ENCODE assay signal across 17 cellular contexts in the genomic region with DNA sequence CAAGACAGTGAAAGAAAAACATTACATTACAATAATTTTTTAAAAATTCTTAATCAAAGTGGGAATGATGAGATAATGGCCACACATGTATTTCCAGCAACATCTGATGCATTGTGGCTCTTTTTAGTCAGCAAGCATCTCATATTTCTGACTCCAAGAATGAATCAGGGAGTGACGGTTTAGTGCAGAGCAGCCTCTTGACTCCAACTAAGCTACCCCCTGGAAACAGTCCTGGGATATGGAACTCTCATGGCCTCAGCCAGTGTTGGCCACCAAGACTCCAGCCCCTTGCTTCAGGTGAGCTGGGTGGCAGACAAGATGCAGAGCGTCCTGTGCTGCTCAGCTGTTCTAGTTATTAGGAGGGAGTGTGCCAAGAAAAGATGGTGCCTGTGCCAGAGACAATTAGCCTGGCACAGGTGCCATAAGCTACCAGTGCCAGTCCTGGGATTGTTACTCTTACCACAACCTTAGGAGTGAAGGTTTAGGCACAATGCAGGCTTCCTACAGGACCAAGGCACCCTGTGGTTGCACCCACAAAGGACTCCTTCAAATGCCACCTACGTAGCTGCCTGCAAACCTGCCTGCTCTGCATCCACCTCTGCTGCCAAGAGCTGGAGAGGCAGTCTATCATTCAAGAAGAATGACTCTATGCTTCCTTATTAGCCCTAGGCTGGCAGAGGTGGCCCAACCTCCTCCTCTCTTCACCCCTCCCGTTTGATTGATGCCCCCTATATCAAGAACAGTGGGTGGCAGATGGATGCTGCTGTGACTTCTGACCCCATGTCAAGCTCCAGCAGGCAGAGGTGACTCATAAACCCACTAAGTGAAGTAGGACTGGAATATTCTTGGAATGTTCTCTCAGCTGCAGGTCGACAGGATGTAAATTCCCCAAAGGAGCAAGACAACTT. TPM values are rescaled to one million over a fixed set of nuclear protein-coding genes. Genes with fewer than 3 reads are reported as not detected.
DNase-seq lines count a peak whose midpoint lies in the region; ATAC-seq and TF ChIP-seq lines count a peak whose summit lies in the region.
"Had no signal": no experiment of that assay in that cellular context is flagged by ENCODE, and none has a peak within 500 bp of the region (broad histone marks: within the 10 kb centered on the region; RNA-seq: fewer than 3 reads in every experiment).

No MANE protein-coding gene starts in this region.

- no TSS peak for BruUV-seq in mammary epithelial cell (replicated peaks; lab: Mats Ljungman, UMichigan)

- TF ChIP-seq CTCF in mammary epithelial cell (conservative IDR thresholded peaks at IDR 0.05 in 1 of 2, IDR thresholded peaks at IDR 0.05 in 1 of 2; ENCODE audit: extremely low read depth in 1 of 2, insufficient read depth in 1 of 2, low read depth in 1 of 2, low read length in 2 of 2), result no peak
- no peak for TF ChIP-seq CTCF in kidney epithelial cell (IDR thresholded peaks at IDR 0.05; ENCODE audit: insufficient read depth, low read length, poor library complexity, severe bottlenecking)

- no peak overlapping the region for H3K27ac Mint-ChIP-seq in activated CD8-positive, alpha-beta memory T cell treated with anti-CD3 and anti-CD28 coated beads, Interleukin-2, amount 10 ng/mL, durations not matched to agents 7 days and 5 days
- H3K27ac Mint-ChIP-seq: CD14-positive monocyte, natural killer cell had no signal

- H3K4me3 Mint-ChIP-seq in activated CD8-positive, alpha-beta memory T cell treated with anti-CD3 and anti-CD28 coated beads, Interleukin-2, amount 10 ng/mL, durations not matched to agents 7 days and 5 days, result no peak overlapping the region
- H3K4me3 Mint-ChIP-seq: CD14-positive monocyte, natural killer cell had no signal

- H3K9me3 ChIP-seq in mammary epithelial cell (replicated peaks; ENCODE audit: insufficient read depth, low read length), result no peaks in the 10 kb centered on the region
- H3K9me3 ChIP-seq: spleen, vagina had no signal

- dilution Hi-C loops in mammary epithelial cell (cut with HindIII; ENCODE audit: low sequenced_read_pairs), result no loop called here

- no peaks in the 10 kb centered on the region for H3K36me3 ChIP-seq in mammary epithelial cell (ENCODE audit: insufficient read depth, low read length)
- H3K36me3 ChIP-seq in kidney epithelial cell (ENCODE audit: control insufficient read depth, insufficient read depth, low read length), result no peaks in the 10 kb centered on the region
- H3K36me3 ChIP-seq: vagina had no signal

- no peaks in the 10 kb centered on the region for H3K9me3 Mint-ChIP-seq in activated CD8-positive, alpha-beta memory T cell treated with anti-CD3 and anti-CD28 coated beads, Interleukin-2, amount 10 ng/mL, durations not matched to agents 7 days and 5 days (ENCODE audit: low read depth)

- in situ Hi-C loops in Caki2 (cut with HindIII; ENCODE audit: low pct_unique_long_range_greater_than_20kb, low sequenced_read_pairs) (no loop called here), mammary epithelial cell (cut with MboI; ENCODE audit: low sequenced_read_pairs in 2 of 2) (no loop called here)

- 11% methylated on average over 5 of the region's 5 CpGs for WGBS in mammary epithelial cell (ENCODE audit: low coverage, missing lambda C conversion rate)

- no peaks in the 10 kb centered on the region for H3K36me3 Mint-ChIP-seq in activated CD8-positive, alpha-beta memory T cell treated with anti-CD3 and anti-CD28 coated beads, Interleukin-2, amount 10 ng/mL, durations not matched to agents 7 days and 5 days
- H3K36me3 Mint-ChIP-seq: CD14-positive monocyte, natural killer cell had no signal

- DNase-seq in Caki2 (ENCODE audit: low read depth), result peak; percentile 85
- peak; percentile 90 for DNase-seq in LHCN-M2 (ENCODE audit: low read depth)
- DNase-seq in mammary epithelial cell, result peak; percentile 70
- peak; percentile 83 for DNase-seq in kidney epithelial cell (ENCODE audit: low read depth)
- no peak for DNase-seq in activated CD8-positive, alpha-beta memory T cell treated with anti-CD3 and anti-CD28 coated beads, Interleukin-2, amount 10 ng/mL, durations not matched to agents 7 days and 5 days
- no peak for DNase-seq in HEK293T (ENCODE audit: extremely low spot score)
- DNase-seq in activated naive CD4-positive, alpha-beta T cell treated with Interleukin-2 at 50 U/mL for 16 hours, result no peak
- DNase-seq: amygdala, KG1, natural killer cell, NCI-H2171 treated with DMSO at 0.1 percent for 48 hours, PC-3, spleen had no signal

- no peak overlapping the region for H3K27ac ChIP-seq in mammary epithelial cell (ENCODE audit: insufficient read depth, low read depth, low read length)
- H3K27ac ChIP-seq: spleen, vagina, VCaP had no signal

- H3K27me3 ChIP-seq in mammary epithelial cell (ENCODE audit: insufficient read depth, low read length) (no peaks in the 10 kb centered on the region), kidney epithelial cell (ENCODE audit: control insufficient read depth, insufficient read depth, low read length) (no peaks in the 10 kb centered on the region)
- H3K27me3 ChIP-seq: spleen, vagina had no signal

- H3K4me1 Mint-ChIP-seq in activated CD8-positive, alpha-beta memory T cell treated with anti-CD3 and anti-CD28 coated beads, Interleukin-2, amount 10 ng/mL, durations not matched to agents 7 days and 5 days, result no peaks in the 10 kb centered on the region
- H3K4me1 Mint-ChIP-seq: CD14-positive monocyte, natural killer cell had no signal

- ATAC-seq in activated CD8-positive, alpha-beta memory T cell treated with anti-CD3 and anti-CD28 coated beads, Interleukin-2, amount 10 ng/mL, durations not matched to agents 7 days and 5 days, result no peak
- ATAC-seq in GM19452 (IDR thresholded peaks at IDR 0.05; ENCODE audit: unreplicated experiment), result no peak
- ATAC-seq: natural killer cell, PC-3 had no signal

- intact Hi-C loops in mammary epithelial cell (cut with micrococcal nuclease), result no loop called here

- POLR2A ChIA-PET in HEK293T (lab: Yijun Ruan, JAX), result no interaction called here

- H3K9ac ChIP-seq in mammary epithelial cell (ENCODE audit: insufficient read depth, low read length), result no peak overlapping the region

- H2AFZ ChIP-seq in mammary epithelial cell (ENCODE audit: low read depth, low read length), result peak overlapping the region; percentile 12

- no peaks in the 10 kb centered on the region for H3K27me3 Mint-ChIP-seq in activated CD8-positive, alpha-beta memory T cell treated with anti-CD3 and anti-CD28 coated beads, Interleukin-2, amount 10 ng/mL, durations not matched to agents 7 days and 5 days

- H3K4me3 ChIP-seq in mammary epithelial cell (replicated peaks in 1 of 3; ENCODE audit: insufficient read depth in 1 of 3, low read depth in 2 of 3, low read length in 3 of 3), result no peak overlapping the region
- no peak overlapping the region for H3K4me3 ChIP-seq in kidney epithelial cell (ENCODE audit: low read depth, low read length)
- H3K4me3 ChIP-seq: spleen, vagina had no signal

- CTCF ChIA-PET in mammary epithelial cell (lab: Charles Lee; ENCODE audit: low non-redundant PET), result no interaction called here
- CTCF ChIA-PET in activated CD8-positive, alpha-beta memory T cell treated with anti-CD3 and anti-CD28 coated beads, Interleukin-2, amount 10 ng/mL, durations not matched to agents 7 days and 5 days (lab: Charles Lee), result no interaction called here
- CTCF ChIA-PET in HEK293T (lab: Yijun Ruan, JAX), result interaction anchor here (0.6 kb wide), 1 partner anchor 990 kb away, joined by 3 read pairs; no protein-coding TSS in a partner anchor

- peaks cover 39% of the 10 kb centered on the region for H3K4me1 ChIP-seq in mammary epithelial cell (ENCODE audit: insufficient read depth, low read length)
- H3K4me1 ChIP-seq: spleen, vagina had no signal

- H4K20me1 ChIP-seq in mammary epithelial cell (ENCODE audit: insufficient read depth, low read length), result no peaks in the 10 kb centered on the region

- H3K4me2 ChIP-seq in mammary epithelial cell (ENCODE audit: insufficient read depth, low read depth, low read length), result peak overlapping the region; percentile 43

- H3K79me2 ChIP-seq in mammary epithelial cell (ENCODE audit: insufficient read depth, low read length), result no peaks in the 10 kb centered on the region

TF ChIP-seq in HEK293T, 16 proteins besides CTCF, POLR2A, EP300 and RAD21:
- TF ChIP-seq FOXM1 (IDR thresholded peaks at IDR 0.05; ENCODE audit: borderline replicate concordance) (no peak), CTBP1 (IDR thresholded peaks at IDR 0.05; ENCODE audit: borderline replicate concordance) (no peak), HDGF (IDR thresholded peaks at IDR 0.05; ENCODE audit: borderline replicate concordance) (no peak), SP1 (IDR thresholded peaks at IDR 0.05) (no peak), TARDBP (IDR thresholded peaks at IDR 0.05) (no peak), ELF4 (IDR thresholded peaks at IDR 0.05) (no peak), FOXK2 (IDR thresholded peaks at IDR 0.05) (no peak), ZNF384 (IDR thresholded peaks at IDR 0.05) (no peak), BHLHE40 (IDR thresholded peaks at IDR 0.05; ENCODE audit: borderline replicate concordance) (no peak), NFRKB (IDR thresholded peaks at IDR 0.05) (no peak)
- TF ChIP-seq, protein P1, sequence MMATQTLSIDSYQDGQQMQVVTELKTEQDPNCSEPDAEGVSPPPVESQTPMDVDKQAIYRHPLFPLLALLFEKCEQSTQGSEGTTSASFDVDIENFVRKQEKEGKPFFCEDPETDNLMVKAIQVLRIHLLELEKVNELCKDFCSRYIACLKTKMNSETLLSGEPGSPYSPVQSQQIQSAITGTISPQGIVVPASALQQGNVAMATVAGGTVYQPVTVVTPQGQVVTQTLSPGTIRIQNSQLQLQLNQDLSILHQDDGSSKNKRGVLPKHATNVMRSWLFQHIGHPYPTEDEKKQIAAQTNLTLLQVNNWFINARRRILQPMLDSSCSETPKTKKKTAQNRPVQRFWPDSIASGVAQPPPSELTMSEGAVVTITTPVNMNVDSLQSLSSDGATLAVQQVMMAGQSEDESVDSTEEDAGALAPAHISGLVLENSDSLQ (IDR thresholded peaks at IDR 0.05), result no peak; the same call in 1 of the 2 replicates

RNA-seq across cellular contexts. Expression of gene SEC16B, which starts 6.0 kb away (rescaled TPM):
- 4.2 and 25.5 TPM in 2 replicates for total RNA-seq in Caki2 (2014; rRNA removed; shearing (Covaris generic); ENCODE audit: low replicate concordance)
- total RNA-seq in LHCN-M2 (2014; rRNA removed) (10.8 and 12.5 TPM in 2 replicates), mammary epithelial cell (under 1 TPM in 1 of 2 donors, not detected in 1; 0.83 TPM), kidney epithelial cell (0.96 and 1.2 TPM in 2 replicates)
- 3.5 TPM for polyA plus RNA-seq in LHCN-M2 (2012)
- 0.99 TPM for polyA plus RNA-seq in mammary epithelial cell
- polyA minus RNA-seq in mammary epithelial cell, result 0.93 TPM
- total RNA-seq in activated CD8-positive, alpha-beta memory T cell treated with anti-CD3 and anti-CD28 coated beads, Interleukin-2, amount 10 ng/mL, durations not matched to agents 7 days and 5 days, result under 1 TPM in 1 of 2 experiments, not detected in 1; 0.42 TPM

Comparison
In these comparisons a context has a peak if more than half of its experiments do, and no peak if none do; other contexts are left out.
1. DNase-seq: peak in Caki2 (single experiment), LHCN-M2 (single experiment), mammary epithelial cell (single experiment) and kidney epithelial cell (single experiment); none in activated CD8-positive, alpha-beta memory T cell treated with anti-CD3 and anti-CD28 coated beads, Interleukin-2, amount 10 ng/mL, durations not matched to agents 7 days and 5 days (single experiment), HEK293T (single experiment) and activated naive CD4-positive, alpha-beta T cell treated with Interleukin-2 at 50 U/mL for 16 hours (single experiment).